1 cellular context compared by ENCODE assay signal in the genomic region with DNA sequence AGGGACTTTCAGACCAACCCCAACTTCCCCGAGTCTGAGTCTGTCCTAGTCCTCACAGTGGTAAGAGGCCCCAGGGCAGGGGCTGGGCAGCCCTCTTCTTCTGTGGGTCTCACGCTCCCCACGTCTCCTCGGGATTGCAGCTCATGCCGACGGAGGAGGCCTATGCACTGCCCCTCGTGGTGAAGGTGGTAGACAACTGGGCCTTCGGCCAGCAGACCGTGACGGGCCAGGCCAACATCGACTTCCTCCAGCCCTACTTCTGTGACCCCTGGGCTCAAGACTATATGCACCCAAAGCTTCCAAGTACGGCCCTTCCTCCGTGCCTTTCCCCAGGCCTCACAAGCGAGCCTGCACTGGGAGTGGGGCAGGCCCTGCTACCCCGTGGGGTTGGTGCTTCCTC.
TF ChIP-seq lines count a peak whose summit lies in the region.

No MANE protein-coding gene starts in this region.

TF ChIP-seq in GM12878, 131 proteins besides CTCF, POLR2A, EP300 and RAD21:
- TF ChIP-seq PAX5 (IDR thresholded peaks at IDR 0.05; ENCODE audit: borderline replicate concordance, low read depth, low read length) (peak; percentile 86), SMAD5 (IDR thresholded peaks at IDR 0.05; ENCODE audit: low read depth) (no peak), EED (IDR thresholded peaks at IDR 0.05; ENCODE audit: low read depth) (no peak)
